1 cellular context compared by ENCODE assay signal in genomic region chr10:68876246-68876918, GRCh38.
TF ChIP-seq lines count a peak whose summit lies in the region.

No MANE protein-coding gene starts in this region.

TF ChIP-seq in HepG2, 621 proteins besides CTCF, POLR2A, EP300 and RAD21 (continued from another document and continues in another):
- TF ChIP-seq ZNF580 (CRISPR knock-in tag; IDR thresholded peaks at IDR 0.05; ENCODE audit: borderline replicate concordance, low read depth) (peak; percentile 65; the same call in 1 of the 2 replicates), ZNF496 (CRISPR knock-in tag; IDR thresholded peaks at IDR 0.05; ENCODE audit: insufficient replicate concordance) (no peak), ZNF225 (CRISPR knock-in tag; IDR thresholded peaks at IDR 0.05) (no peak), CBX1 (IDR thresholded peaks at IDR 0.05; ENCODE audit: low read depth) (peak; percentile 64), MNT (IDR thresholded peaks at IDR 0.05) (no peak), ZBTB21 (CRISPR knock-in tag; IDR thresholded peaks at IDR 0.05) (peak; percentile 29; the same call in 1 of the 2 replicates), ZNF276 (CRISPR knock-in tag; IDR thresholded peaks at IDR 0.05; ENCODE audit: low read depth) (no peak), ZNF512B (CRISPR knock-in tag; IDR thresholded peaks at IDR 0.05; ENCODE audit: borderline replicate concordance) (no peak), ZNF678 (CRISPR knock-in tag; IDR thresholded peaks at IDR 0.05) (no peak), ZNF121 (CRISPR knock-in tag; IDR thresholded peaks at IDR 0.05) (peak; percentile 25; the same call in 1 of the 2 replicates), EEA1 (CRISPR knock-in tag; IDR thresholded peaks at IDR 0.05; ENCODE audit: borderline replicate concordance) (no peak), MAFF (IDR thresholded peaks at IDR 0.05; ENCODE audit: low read depth, low read length) (no peak), RCOR2 (CRISPR knock-in tag; IDR thresholded peaks at IDR 0.05) (peak; percentile 91), ZNF30 (CRISPR knock-in tag; IDR thresholded peaks at IDR 0.05) (no peak), RERE (CRISPR knock-in tag; IDR thresholded peaks at IDR 0.05; ENCODE audit: low read depth) (0 out of 2 replicates have a peak, but pooled peaks have one; percentile 52), RXRA (CRISPR knock-in tag; IDR thresholded peaks at IDR 0.05) (peak; percentile 59; the same call in 1 of the 2 replicates), ZNF549 (CRISPR knock-in tag; IDR thresholded peaks at IDR 0.05) (no peak), ZNF790 (CRISPR knock-in tag; IDR thresholded peaks at IDR 0.05; ENCODE audit: borderline replicate concordance) (no peak), ZNF224 (CRISPR knock-in tag; IDR thresholded peaks at IDR 0.05) (no peak), ZNF530 (CRISPR knock-in tag; IDR thresholded peaks at IDR 0.05; ENCODE audit: low read depth) (no peak), SOX5 (CRISPR knock-in tag; IDR thresholded peaks at IDR 0.05; ENCODE audit: borderline replicate concordance) (peak; percentile 89), RELA (CRISPR knock-in tag; IDR thresholded peaks at IDR 0.05) (no peak), GABPA (IDR thresholded peaks at IDR 0.05; ENCODE audit: low read depth, low read length) (no peak), GABPA (CRISPR knock-in tag; IDR thresholded peaks at IDR 0.05; ENCODE audit: low read depth) (peak; percentile 52), NFKBIZ (CRISPR knock-in tag; IDR thresholded peaks at IDR 0.05) (no peak), RARA (CRISPR knock-in tag; IDR thresholded peaks at IDR 0.05) (peak; percentile 76), ZNF180 (CRISPR knock-in tag; IDR thresholded peaks at IDR 0.05; ENCODE audit: borderline replicate concordance, low read depth) (no peak), KAT8 (CRISPR knock-in tag; IDR thresholded peaks at IDR 0.05) (peak; percentile 75), CENPX (CRISPR knock-in tag; IDR thresholded peaks at IDR 0.05) (no peak), CAMTA2 (CRISPR knock-in tag; IDR thresholded peaks at IDR 0.05; ENCODE audit: borderline replicate concordance) (no peak), IKZF4 (CRISPR knock-in tag; IDR thresholded peaks at IDR 0.05; ENCODE audit: borderline replicate concordance, low read depth, not compliant biosample characterization) (no peak), FIP1L1 (IDR thresholded peaks at IDR 0.05; ENCODE audit: borderline replicate concordance, insufficient read depth, low read depth, low read length) (no peak)
- TF ChIP-seq, protein P1, sequence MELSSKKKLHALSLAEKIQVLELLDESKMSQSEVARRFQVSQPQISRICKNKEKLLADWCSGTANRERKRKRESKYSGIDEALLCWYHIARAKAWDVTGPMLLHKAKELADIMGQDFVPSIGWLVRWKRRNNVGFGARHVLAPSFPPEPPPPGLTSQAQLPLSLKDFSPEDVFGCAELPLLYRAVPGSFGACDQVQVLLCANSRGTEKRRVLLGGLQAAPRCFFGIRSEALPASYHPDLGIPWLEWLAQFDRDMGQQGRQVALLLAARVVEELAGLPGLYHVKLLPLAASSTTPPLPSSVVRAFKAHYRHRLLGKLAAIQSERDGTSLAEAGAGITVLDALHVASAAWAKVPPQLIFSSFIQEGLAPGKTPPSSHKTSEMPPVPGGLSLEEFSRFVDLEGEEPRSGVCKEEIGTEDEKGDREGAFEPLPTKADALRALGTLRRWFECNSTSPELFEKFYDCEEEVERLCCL (CRISPR knock-in tag; IDR thresholded peaks at IDR 0.05; ENCODE audit: borderline replicate concordance) = no peak
- TF ChIP-seq, protein P2, sequence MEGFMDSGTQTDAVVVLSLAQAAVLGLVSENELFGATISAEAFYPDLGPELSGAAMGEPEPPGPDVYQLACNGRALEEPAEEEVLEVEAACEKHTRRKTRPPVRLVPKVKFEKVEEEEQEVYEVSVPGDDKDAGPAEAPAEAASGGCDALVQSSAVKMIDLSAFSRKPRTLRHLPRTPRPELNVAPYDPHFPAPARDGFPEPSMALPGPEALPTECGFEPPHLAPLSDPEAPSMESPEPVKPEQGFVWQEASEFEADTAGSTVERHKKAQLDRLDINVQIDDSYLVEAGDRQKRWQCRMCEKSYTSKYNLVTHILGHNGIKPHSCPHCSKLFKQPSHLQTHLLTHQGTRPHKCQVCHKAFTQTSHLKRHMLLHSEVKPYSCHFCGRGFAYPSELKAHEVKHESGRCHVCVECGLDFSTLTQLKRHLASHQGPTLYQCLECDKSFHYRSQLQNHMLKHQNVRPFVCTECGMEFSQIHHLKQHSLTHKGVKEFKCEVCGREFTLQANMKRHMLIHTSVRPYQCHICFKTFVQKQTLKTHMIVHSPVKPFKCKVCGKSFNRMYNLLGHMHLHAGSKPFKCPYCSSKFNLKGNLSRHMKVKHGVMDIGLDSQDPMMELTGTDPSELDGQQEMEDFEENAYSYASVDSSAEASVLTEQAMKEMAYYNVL (CRISPR knock-in tag; IDR thresholded peaks at IDR 0.05; ENCODE audit: borderline replicate concordance) = 0 out of 2 replicates have a peak, but pooled peaks have one; percentile 3
- TF ChIP-seq, protein P3, sequence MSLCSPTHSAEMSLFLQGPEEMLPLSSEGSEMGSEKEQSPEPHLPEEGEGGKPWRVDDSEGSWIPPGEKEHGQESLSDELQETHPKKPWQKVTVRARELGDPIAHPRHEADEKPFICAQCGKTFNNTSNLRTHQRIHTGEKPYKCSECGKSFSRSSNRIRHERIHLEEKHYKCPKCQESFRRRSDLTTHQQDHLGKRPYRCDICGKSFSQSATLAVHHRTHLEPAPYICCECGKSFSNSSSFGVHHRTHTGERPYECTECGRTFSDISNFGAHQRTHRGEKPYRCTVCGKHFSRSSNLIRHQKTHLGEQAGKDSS (CRISPR knock-in tag; IDR thresholded peaks at IDR 0.05; ENCODE audit: borderline replicate concordance, low read depth) = peak; percentile 84; the same call in 1 of the 2 replicates
- TF ChIP-seq, protein P4, sequence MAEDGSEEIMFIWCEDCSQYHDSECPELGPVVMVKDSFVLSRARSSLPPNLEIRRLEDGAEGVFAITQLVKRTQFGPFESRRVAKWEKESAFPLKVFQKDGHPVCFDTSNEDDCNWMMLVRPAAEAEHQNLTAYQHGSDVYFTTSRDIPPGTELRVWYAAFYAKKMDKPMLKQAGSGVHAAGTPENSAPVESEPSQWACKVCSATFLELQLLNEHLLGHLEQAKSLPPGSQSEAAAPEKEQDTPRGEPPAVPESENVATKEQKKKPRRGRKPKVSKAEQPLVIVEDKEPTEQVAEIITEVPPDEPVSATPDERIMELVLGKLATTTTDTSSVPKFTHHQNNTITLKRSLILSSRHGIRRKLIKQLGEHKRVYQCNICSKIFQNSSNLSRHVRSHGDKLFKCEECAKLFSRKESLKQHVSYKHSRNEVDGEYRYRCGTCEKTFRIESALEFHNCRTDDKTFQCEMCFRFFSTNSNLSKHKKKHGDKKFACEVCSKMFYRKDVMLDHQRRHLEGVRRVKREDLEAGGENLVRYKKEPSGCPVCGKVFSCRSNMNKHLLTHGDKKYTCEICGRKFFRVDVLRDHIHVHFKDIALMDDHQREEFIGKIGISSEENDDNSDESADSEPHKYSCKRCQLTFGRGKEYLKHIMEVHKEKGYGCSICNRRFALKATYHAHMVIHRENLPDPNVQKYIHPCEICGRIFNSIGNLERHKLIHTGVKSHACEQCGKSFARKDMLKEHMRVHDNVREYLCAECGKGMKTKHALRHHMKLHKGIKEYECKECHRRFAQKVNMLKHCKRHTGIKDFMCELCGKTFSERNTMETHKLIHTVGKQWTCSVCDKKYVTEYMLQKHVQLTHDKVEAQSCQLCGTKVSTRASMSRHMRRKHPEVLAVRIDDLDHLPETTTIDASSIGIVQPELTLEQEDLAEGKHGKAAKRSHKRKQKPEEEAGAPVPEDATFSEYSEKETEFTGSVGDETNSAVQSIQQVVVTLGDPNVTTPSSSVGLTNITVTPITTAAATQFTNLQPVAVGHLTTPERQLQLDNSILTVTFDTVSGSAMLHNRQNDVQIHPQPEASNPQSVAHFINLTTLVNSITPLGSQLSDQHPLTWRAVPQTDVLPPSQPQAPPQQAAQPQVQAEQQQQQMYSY (CRISPR knock-in tag; IDR thresholded peaks at IDR 0.05) = 0 out of 2 replicates have a peak, but pooled peaks have one; percentile 9
- TF ChIP-seq, protein P5, sequence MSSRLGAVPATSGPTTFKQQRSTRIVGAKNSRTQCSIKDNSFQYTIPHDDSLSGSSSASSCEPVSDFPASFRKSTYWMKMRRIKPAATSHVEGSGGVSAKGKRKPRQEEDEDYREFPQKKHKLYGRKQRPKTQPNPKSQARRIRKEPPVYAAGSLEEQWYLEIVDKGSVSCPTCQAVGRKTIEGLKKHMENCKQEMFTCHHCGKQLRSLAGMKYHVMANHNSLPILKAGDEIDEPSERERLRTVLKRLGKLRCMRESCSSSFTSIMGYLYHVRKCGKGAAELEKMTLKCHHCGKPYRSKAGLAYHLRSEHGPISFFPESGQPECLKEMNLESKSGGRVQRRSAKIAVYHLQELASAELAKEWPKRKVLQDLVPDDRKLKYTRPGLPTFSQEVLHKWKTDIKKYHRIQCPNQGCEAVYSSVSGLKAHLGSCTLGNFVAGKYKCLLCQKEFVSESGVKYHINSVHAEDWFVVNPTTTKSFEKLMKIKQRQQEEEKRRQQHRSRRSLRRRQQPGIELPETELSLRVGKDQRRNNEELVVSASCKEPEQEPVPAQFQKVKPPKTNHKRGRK (CRISPR knock-in tag; IDR thresholded peaks at IDR 0.05) = no peak
